Comparison of ENCODE assay signal across 15 cellular contexts in the genomic region with DNA sequence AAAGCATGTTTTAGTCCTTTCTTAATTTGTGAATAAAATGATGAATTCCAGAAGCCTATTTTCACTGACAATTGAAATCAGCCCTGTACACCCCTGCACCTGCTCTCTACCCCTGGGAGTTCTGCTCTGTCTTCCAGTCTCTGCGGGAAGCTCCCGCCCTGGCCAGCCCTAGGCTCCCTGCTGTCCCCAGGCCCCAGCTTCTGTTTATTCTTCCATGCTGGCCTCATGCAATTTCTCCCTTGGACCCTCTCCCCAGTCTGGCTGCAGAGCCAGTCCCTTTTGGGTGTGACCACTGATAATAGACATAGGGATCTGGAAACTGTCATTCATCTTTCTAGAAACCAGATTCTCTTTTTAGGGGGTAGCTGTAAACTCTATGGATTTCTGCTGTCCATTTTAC.
"Had no signal": no experiment of that assay in that cellular context is flagged by ENCODE, and none has a peak within 500 bp of the region (broad histone marks: within the 10 kb centered on the region; RNA-seq: fewer than 3 reads in every experiment).

No MANE protein-coding gene starts in this region.

- H3K4me3 ChIP-seq: lung, skin epidermis, thyroid gland, uterus had no signal

- DNase-seq: activated CD4-positive, alpha-beta memory T cell treated with anti-CD3 and anti-CD28 coated beads for 36 hours; activated effector memory CD4-positive, alpha-beta T cell treated with anti-CD3 and anti-CD28 coated beads, Interleukin-2, amount 50 U/mL, for 16 hours; activated naive CD8-positive, alpha-beta T cell treated with anti-CD3 and anti-CD28 coated beads, Interleukin-2, amount 10 ng/mL, durations not matched to agents 7 days and 5 days; activated T-cell treated with anti-CD3 and anti-CD28 coated beads, Interleukin-2, amount 50 U/mL, for 4 hours; anterior cingulate cortex; dermis blood vessel endothelial cell; immature natural killer cell; left cardiac atrium; midbrain; thyroid gland; uterus had no signal

- H3K4me1 Mint-ChIP-seq: activated naive CD8-positive, alpha-beta T cell treated with anti-CD3 and anti-CD28 coated beads, Interleukin-2, amount 10 ng/mL, durations not matched to agents 7 days and 5 days; immature natural killer cell had no signal

- H3K27ac Mint-ChIP-seq: activated CD4-positive, alpha-beta memory T cell treated with anti-CD3 and anti-CD28 coated beads for 36 hours; activated naive CD8-positive, alpha-beta T cell treated with anti-CD3 and anti-CD28 coated beads, Interleukin-2, amount 10 ng/mL, durations not matched to agents 7 days and 5 days; immature natural killer cell had no signal

- H3K4me1 ChIP-seq: uterus had no signal

- H3K27me3 ChIP-seq: uterus had no signal

- H3K27ac ChIP-seq: neutrophil, skin epidermis, thyroid gland, uterus had no signal

- ATAC-seq: activated T-cell treated with anti-CD3 and anti-CD28 coated beads, Interleukin-2, amount 50 U/mL, for 4 hours; esophagus mucosa; left cardiac atrium had no signal

- H3K4me3 Mint-ChIP-seq: activated CD4-positive, alpha-beta memory T cell treated with anti-CD3 and anti-CD28 coated beads for 36 hours; activated naive CD8-positive, alpha-beta T cell treated with anti-CD3 and anti-CD28 coated beads, Interleukin-2, amount 10 ng/mL, durations not matched to agents 7 days and 5 days; activated T-cell treated with anti-CD3 and anti-CD28 coated beads, Interleukin-2, amount 50 U/mL, for 4 hours; immature natural killer cell had no signal

- H3K9me3 ChIP-seq: neutrophil, thyroid gland, uterus had no signal

- H3K36me3 Mint-ChIP-seq: activated CD4-positive, alpha-beta memory T cell treated with anti-CD3 and anti-CD28 coated beads for 36 hours; activated naive CD8-positive, alpha-beta T cell treated with anti-CD3 and anti-CD28 coated beads, Interleukin-2, amount 10 ng/mL, durations not matched to agents 7 days and 5 days; immature natural killer cell had no signal

- H3K36me3 ChIP-seq: neutrophil, thyroid gland, uterus had no signal

- H3K9me3 Mint-ChIP-seq: activated CD4-positive, alpha-beta memory T cell treated with anti-CD3 and anti-CD28 coated beads for 36 hours; activated naive CD8-positive, alpha-beta T cell treated with anti-CD3 and anti-CD28 coated beads, Interleukin-2, amount 10 ng/mL, durations not matched to agents 7 days and 5 days; activated T-cell treated with anti-CD3 and anti-CD28 coated beads, Interleukin-2, amount 50 U/mL, for 4 hours had no signal
